In genomic region chr4:186722856-186723206, GRCh38 we compare ENCODE assay signal across 8 cellular contexts. TPM values are rescaled to one million over a fixed set of nuclear protein-coding genes. Genes with fewer than 3 reads are reported as not detected.
DNase-seq lines count a peak whose midpoint lies in the region; ATAC-seq and TF ChIP-seq lines count a peak whose summit lies in the region.

No MANE protein-coding gene starts in this region.

- peaks cover 3% of the 10 kb centered on the region for H3K36me3 Mint-ChIP-seq in stimulated activated naive CD8-positive, alpha-beta T cell treated with anti-CD3 and anti-CD28 coated beads, Interleukin-15, Interleukin-2, amounts not matched to agents 100 ng/mL and 50 ng/mL, for 24 hours (ENCODE audit: low read depth)

- peaks cover 6% of the 10 kb centered on the region for H3K9me3 ChIP-seq in mucosa of descending colon

- peaks cover 21% of the 10 kb centered on the region for H3K4me1 Mint-ChIP-seq in stimulated activated naive CD8-positive, alpha-beta T cell treated with anti-CD3 and anti-CD28 coated beads, Interleukin-15, Interleukin-2, amounts not matched to agents 100 ng/mL and 50 ng/mL, for 24 hours (ENCODE audit: low read depth)

- ATAC-seq in stimulated activated naive CD8-positive, alpha-beta T cell treated with anti-CD3 and anti-CD28 coated beads, Interleukin-15, Interleukin-2, amounts not matched to agents 100 U/mL and 50 U/mL, for 24 hours: no peak
- ATAC-seq in mucosa of descending colon (no peak), HG03097 (IDR thresholded peaks at IDR 0.05; ENCODE audit: low FRiP score, unreplicated experiment) (no peak), GM21526 (IDR thresholded peaks at IDR 0.05; ENCODE audit: low FRiP score, unreplicated experiment) (no peak)

- H3K4me3 ChIP-seq in coronary artery (peak overlapping the region; percentile 97), mucosa of descending colon (peak overlapping the region; percentile 71)

- intact Hi-C loops in mucosa of descending colon (cut with DNase I, micrococcal nuclease): no loop called here

- TF ChIP-seq CTCF in coronary artery (IDR thresholded peaks at IDR 0.05) (no peak), mucosa of descending colon (IDR thresholded peaks at IDR 0.05) (no peak)

- H3K27ac Mint-ChIP-seq in stimulated activated naive CD8-positive, alpha-beta T cell treated with anti-CD3 and anti-CD28 coated beads, Interleukin-15, Interleukin-2, amounts not matched to agents 100 ng/mL and 50 ng/mL, for 24 hours: no peak overlapping the region

- H3K27ac ChIP-seq in coronary artery: peak overlapping the region; percentile 91 to 93

- peak overlapping the region; percentile 35 for H3K4me3 Mint-ChIP-seq in stimulated activated naive CD8-positive, alpha-beta T cell treated with anti-CD3 and anti-CD28 coated beads, Interleukin-15, Interleukin-2, amounts not matched to agents 100 ng/mL and 50 ng/mL, for 24 hours

- H3K4me1 ChIP-seq in mucosa of descending colon (ENCODE audit: low read depth): peaks cover 3% of the 10 kb centered on the region

- DNase-seq in stimulated activated naive CD8-positive, alpha-beta T cell treated with anti-CD3 and anti-CD28 coated beads, Interleukin-15, Interleukin-2, amounts not matched to agents 100 U/mL and 50 U/mL, for 24 hours: no peak
- DNase-seq in coronary artery (ENCODE audit: low spot score): no peak
- no peak for DNase-seq in mucosa of descending colon
- DNase-seq in stimulated activated CD4-positive, alpha-beta T cell treated with anti-CD3 and anti-CD28 coated beads, Interleukin-2, amount 100 ng/mL, for 24 hours: no peak
- DNase-seq in stimulated activated CD8-positive, alpha-beta memory T cell treated with anti-CD3 and anti-CD28 coated beads, Interleukin-4, amount 100 ng/mL, for 48 hours: no peak

- H3K27me3 Mint-ChIP-seq in stimulated activated naive CD8-positive, alpha-beta T cell treated with anti-CD3 and anti-CD28 coated beads, Interleukin-15, Interleukin-2, amounts not matched to agents 100 ng/mL and 50 ng/mL, for 24 hours: peaks cover 55% of the 10 kb centered on the region

- peaks cover 5% of the 10 kb centered on the region for H3K9me3 Mint-ChIP-seq in stimulated activated naive CD8-positive, alpha-beta T cell treated with anti-CD3 and anti-CD28 coated beads, Interleukin-15, Interleukin-2, amounts not matched to agents 100 ng/mL and 50 ng/mL, for 24 hours

- no peaks in the 10 kb centered on the region for H3K36me3 ChIP-seq in mucosa of descending colon (ENCODE audit: low read depth)

RNA-seq across cellular contexts. Expression of gene FAT1, which starts 0.8 kb away (rescaled TPM):
- 100 to 1,000 TPM; 241 to 337 (median 259) TPM for total RNA-seq in mucosa of descending colon
